23 cellular contexts compared by ENCODE assay signal in genomic region chr18:24924066-24924716, GRCh38.
"Had no signal": no experiment of that assay in that cellular context is flagged by ENCODE, and none has a peak within 500 bp of the region (broad histone marks: within the 10 kb centered on the region; RNA-seq: fewer than 3 reads in every experiment).

No MANE protein-coding gene starts in this region.

- H3K36me3 Mint-ChIP-seq: activated CD8-positive, alpha-beta memory T cell treated with anti-CD3 and anti-CD28 coated beads, Interleukin-2, amount 10 ng/mL, durations not matched to agents 7 days and 5 days; activated naive CD4-positive, alpha-beta T cell treated with anti-CD3 and anti-CD28 coated beads, Interleukin-2, amount 10 ng/mL, durations not matched to agents 7 days and 5 days; mesothelial cell of epicardium; natural killer cell had no signal

- H3K36me3 ChIP-seq: left lung, thyroid gland had no signal

- H3K9me3 ChIP-seq: left lung, thyroid gland had no signal

- H3K4me1 Mint-ChIP-seq: activated CD4-positive, alpha-beta memory T cell treated with anti-CD3 and anti-CD28 coated beads, Interleukin-2, amount 10 ng/mL, durations not matched to agents 7 days and 5 days; activated CD4-positive, alpha-beta T cell treated with anti-CD3 and anti-CD28 coated beads, Interleukin-2, amount 10 ng/mL, durations not matched to agents 24 days and 14 days; activated CD8-positive, alpha-beta memory T cell treated with anti-CD3 and anti-CD28 coated beads, Interleukin-2, amount 10 ng/mL, durations not matched to agents 7 days and 5 days; activated naive CD4-positive, alpha-beta T cell treated with anti-CD3 and anti-CD28 coated beads, Interleukin-2, amount 10 ng/mL, durations not matched to agents 7 days and 5 days; mesothelial cell of epicardium had no signal

- H3K4me3 ChIP-seq: coronary artery, left lung, lung, thyroid gland had no signal

- H3K27me3 ChIP-seq: left lung, thyroid gland had no signal

- H3K27me3 Mint-ChIP-seq: activated CD4-positive, alpha-beta memory T cell treated with anti-CD3 and anti-CD28 coated beads, Interleukin-2, amount 10 ng/mL, durations not matched to agents 7 days and 5 days; activated CD4-positive, alpha-beta T cell treated with anti-CD3 and anti-CD28 coated beads, Interleukin-2, amount 10 ng/mL, durations not matched to agents 24 days and 14 days; activated CD8-positive, alpha-beta memory T cell treated with anti-CD3 and anti-CD28 coated beads, Interleukin-2, amount 10 ng/mL, durations not matched to agents 7 days and 5 days; activated naive CD4-positive, alpha-beta T cell treated with anti-CD3 and anti-CD28 coated beads, Interleukin-2, amount 10 ng/mL, durations not matched to agents 7 days and 5 days; activated naive CD8-positive, alpha-beta T cell treated with anti-CD3 and anti-CD28 coated beads, Interleukin-2, amount 50 U/mL, for 24 hours had no signal

- H3K27ac Mint-ChIP-seq: activated CD4-positive, alpha-beta memory T cell treated with anti-CD3 and anti-CD28 coated beads, Interleukin-2, amount 10 ng/mL, durations not matched to agents 7 days and 5 days; activated CD4-positive, alpha-beta T cell treated with anti-CD3 and anti-CD28 coated beads, Interleukin-2, amount 10 ng/mL, durations not matched to agents 24 days and 14 days; activated CD8-positive, alpha-beta memory T cell treated with anti-CD3 and anti-CD28 coated beads, Interleukin-2, amount 10 ng/mL, durations not matched to agents 7 days and 5 days; activated naive CD4-positive, alpha-beta T cell treated with anti-CD3 and anti-CD28 coated beads, Interleukin-2, amount 10 ng/mL, durations not matched to agents 7 days and 5 days; activated naive CD8-positive, alpha-beta T cell treated with anti-CD3 and anti-CD28 coated beads, Interleukin-2, amount 50 U/mL, for 24 hours; mesothelial cell of epicardium; natural killer cell; progenitor cell of endocrine pancreas had no signal

- DNase-seq: activated CD4-positive, alpha-beta memory T cell treated with anti-CD3 and anti-CD28 coated beads, Interleukin-2, amount 10 ng/mL, durations not matched to agents 7 days and 5 days; activated CD4-positive, alpha-beta T cell treated with anti-CD3 and anti-CD28 coated beads, Interleukin-2, amount 10 ng/mL, durations not matched to agents 24 days and 14 days; activated CD8-positive, alpha-beta memory T cell treated with anti-CD3 and anti-CD28 coated beads, Interleukin-2, amount 10 ng/mL, durations not matched to agents 7 days and 5 days; activated effector memory CD4-positive, alpha-beta T cell treated with anti-CD3 and anti-CD28 coated beads, Interleukin-2, amount 50 U/mL, for 16 hours; activated naive CD4-positive, alpha-beta T cell treated with anti-CD3 and anti-CD28 coated beads, Interleukin-2, amount 10 ng/mL, durations not matched to agents 7 days and 5 days; activated naive CD8-positive, alpha-beta T cell treated with anti-CD3 and anti-CD28 coated beads, Interleukin-2, amount 50 U/mL, for 24 hours; activated T-cell treated with anti-CD3 and anti-CD28 coated beads for 4 hours; cerebellar nuclear complex; kidney glomerular epithelial cell; left lung; natural killer cell; retina; stimulated activated CD4-positive, alpha-beta T cell treated with anti-CD3 and anti-CD28 coated beads, Interleukin-2, amount 100 ng/mL, for 48 hours; stimulated activated naive CD8-positive, alpha-beta T cell treated with anti-CD3 and anti-CD28 coated beads, Interleukin-15, Interleukin-2, amounts not matched to agents 100 U/mL and 50 U/mL, for 24 hours; substantia nigra; T1000; thyroid gland had no signal

- H3K4me1 ChIP-seq: left lung, thyroid gland had no signal

- ATAC-seq: activated CD4-positive, CD25-positive, alpha-beta regulatory T cell treated with anti-CD3 and anti-CD28 coated beads, Interleukin-2, amount 50 U/mL, for 24 hours; activated CD8-positive, alpha-beta memory T cell treated with anti-CD3 and anti-CD28 coated beads, Interleukin-2, amount 10 ng/mL, durations not matched to agents 7 days and 5 days; activated naive CD8-positive, alpha-beta T cell treated with anti-CD3 and anti-CD28 coated beads, Interleukin-2, amount 50 U/mL, for 24 hours; left lung; natural killer cell; stimulated activated naive CD8-positive, alpha-beta T cell treated with anti-CD3 and anti-CD28 coated beads, Interleukin-15, Interleukin-2, amounts not matched to agents 100 U/mL and 50 U/mL, for 24 hours had no signal

- H3K9me3 Mint-ChIP-seq: activated CD4-positive, alpha-beta memory T cell treated with anti-CD3 and anti-CD28 coated beads, Interleukin-2, amount 10 ng/mL, durations not matched to agents 7 days and 5 days; activated CD4-positive, alpha-beta T cell treated with anti-CD3 and anti-CD28 coated beads, Interleukin-2, amount 10 ng/mL, durations not matched to agents 24 days and 14 days; activated naive CD4-positive, alpha-beta T cell treated with anti-CD3 and anti-CD28 coated beads, Interleukin-2, amount 10 ng/mL, durations not matched to agents 7 days and 5 days; activated naive CD8-positive, alpha-beta T cell treated with anti-CD3 and anti-CD28 coated beads, Interleukin-2, amount 50 U/mL, for 24 hours; mesothelial cell of epicardium; natural killer cell had no signal

- H3K27ac ChIP-seq: coronary artery, epithelial cell of prostate, left lung, thyroid gland had no signal

- H3K4me3 Mint-ChIP-seq: activated CD4-positive, alpha-beta memory T cell treated with anti-CD3 and anti-CD28 coated beads, Interleukin-2, amount 10 ng/mL, durations not matched to agents 7 days and 5 days; activated CD4-positive, alpha-beta T cell treated with anti-CD3 and anti-CD28 coated beads, Interleukin-2, amount 10 ng/mL, durations not matched to agents 24 days and 14 days; activated CD8-positive, alpha-beta memory T cell treated with anti-CD3 and anti-CD28 coated beads, Interleukin-2, amount 10 ng/mL, durations not matched to agents 7 days and 5 days; activated naive CD4-positive, alpha-beta T cell treated with anti-CD3 and anti-CD28 coated beads, Interleukin-2, amount 10 ng/mL, durations not matched to agents 7 days and 5 days; activated naive CD8-positive, alpha-beta T cell treated with anti-CD3 and anti-CD28 coated beads, Interleukin-2, amount 50 U/mL, for 24 hours; mesothelial cell of epicardium; natural killer cell had no signal
